In the genomic region with DNA sequence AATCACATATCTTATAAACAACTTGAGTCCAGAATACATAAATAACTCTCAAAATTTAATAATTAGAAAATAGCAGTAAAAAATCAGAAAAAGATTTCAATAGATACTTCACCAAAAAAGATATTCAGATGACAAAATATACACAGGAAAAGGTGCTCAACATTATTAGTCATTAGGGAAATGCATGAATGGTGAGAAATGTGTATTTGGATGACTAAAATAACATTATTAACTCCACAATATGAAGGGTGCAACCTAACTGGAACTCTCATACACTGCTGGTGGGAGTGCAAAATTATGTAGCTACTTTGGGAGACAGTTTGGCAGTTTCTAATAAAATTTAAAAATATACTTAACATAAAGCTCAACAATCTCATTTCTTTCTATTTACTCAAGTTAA, we compare ENCODE assay signal across 5 cellular contexts.
"Had no signal": no experiment of that assay in that cellular context is flagged by ENCODE, and none has a peak within 500 bp of the region (broad histone marks: within the 10 kb centered on the region; RNA-seq: fewer than 3 reads in every experiment).

No MANE protein-coding gene starts in this region.

- ATAC-seq: GM23338, K562 had no signal

- H3K4me2 ChIP-seq: GM23338 had no signal

- H2AFZ ChIP-seq: GM23338 had no signal

- H3K4me3 ChIP-seq: GM23338, K562 had no signal

- DNase-seq: H9, HCEC 1CT, IMR-90 had no signal
